Comparison of ENCODE assay signal across 18 cellular contexts in genomic region chr6:162343196-162343901, GRCh38.
DNase-seq lines count a peak whose midpoint lies in the region; ATAC-seq, FAIRE-seq and TF ChIP-seq lines count a peak whose summit lies in the region.
"Had no signal": no experiment of that assay in that cellular context is flagged by ENCODE, and none has a peak within 500 bp of the region (broad histone marks: within the 10 kb centered on the region; RNA-seq: fewer than 3 reads in every experiment).

No MANE protein-coding gene starts in this region.

- no peak overlapping the region for H3K27ac ChIP-seq in A549
- H3K27ac ChIP-seq in brain microvascular endothelial cell, result no peak overlapping the region
- no peak overlapping the region for H3K27ac ChIP-seq in esophagus squamous epithelium
- H3K27ac ChIP-seq: neutrophil, upper lobe of left lung had no signal

- no peaks in the 10 kb centered on the region for H3K4me1 ChIP-seq in A549
- H3K4me1 ChIP-seq in esophagus squamous epithelium, result peaks cover 0 to 12% (median 0%) of the 10 kb centered on the region in 3 donors
- H3K4me1 ChIP-seq: upper lobe of left lung had no signal

- in situ Hi-C loops in brain microvascular endothelial cell (cut with HindIII; ENCODE audit: low pct_ligation_motif_present, low sequenced_read_pairs), result no loop called here

- TF ChIP-seq POLR2A in A549 (IDR thresholded peaks at IDR 0.05; ENCODE audit: low read length) (no peak), esophagus squamous epithelium (IDR thresholded peaks at IDR 0.05) (no peak)

- POLR2A ChIA-PET in A549 (lab: Yijun Ruan, JAX), result no interaction called here

- no peaks in the 10 kb centered on the region for H3K36me3 ChIP-seq in brain microvascular endothelial cell (replicated peaks)
- H3K36me3 ChIP-seq in esophagus squamous epithelium, result no peaks in the 10 kb centered on the region
- H3K36me3 ChIP-seq: heart left ventricle, neutrophil, upper lobe of left lung had no signal

- intact Hi-C loops in esophagus squamous epithelium (cut with DNase I), result no loop called here

- H3K4me3 ChIP-seq in A549, result no peak overlapping the region
- H3K4me3 ChIP-seq in brain microvascular endothelial cell (ENCODE audit: low read depth, low read length), result no peak overlapping the region
- no peak overlapping the region for H3K4me3 ChIP-seq in esophagus squamous epithelium
- H3K4me3 ChIP-seq: heart left ventricle, upper lobe of left lung had no signal

- 5% methylated on average over 3 of the region's 3 CpGs for WGBS in A549 (ENCODE audit: missing lambda C conversion rate)
- 30 to 32% methylated on average over 3 of the region's 3 CpGs for WGBS in esophagus squamous epithelium, 2 donors

- FAIRE-seq in A549 (lab: Jason Lieb, UNC), result no peak
- FAIRE-seq: bronchial epithelial cell had no signal

- TF ChIP-seq RAD21 in A549 (conservative IDR thresholded peaks at IDR 0.05 in 1 of 2, IDR thresholded peaks at IDR 0.05 in 1 of 2), result no peak

- DNase-seq in A549 (ENCODE audit: low read depth in 1 of 2, low spot score in 1 of 2) (peak in 1 of 2 experiments; percentile 8), HuH-7 (ENCODE audit: low spot score) (peak; percentile 13), brain microvascular endothelial cell (no peak), kidney tubule cell (ENCODE audit: low spot score) (peak; percentile 9), esophagus squamous epithelium (lab: John Stamatoyannopoulos, UW) (no peak), MV-4-11 (lab: John Stamatoyannopoulos, UW) (no peak)
- DNase-seq: activated CD4-positive, alpha-beta memory T cell treated with anti-CD3 and anti-CD28 coated beads, Interleukin-2, amount 10 ng/mL, durations not matched to agents 7 days and 5 days; activated T-cell treated with anti-CD3 and anti-CD28 coated beads, Interleukin-2, amount 50 U/mL, for 48 hours; CD8-positive, alpha-beta T cell; heart left ventricle; islet precursor cell; right cardiac atrium; stimulated activated naive CD8-positive, alpha-beta T cell treated with anti-CD3 and anti-CD28 coated beads, Interleukin-15, Interleukin-2, amounts not matched to agents 100 U/mL and 50 U/mL, for 24 hours; upper lobe of left lung had no signal

- H3K27me3 ChIP-seq in brain microvascular endothelial cell (replicated peaks) (no peaks in the 10 kb centered on the region), esophagus squamous epithelium (no peaks in the 10 kb centered on the region)
- H3K27me3 ChIP-seq: heart left ventricle, neutrophil, upper lobe of left lung had no signal

- no peak for TF ChIP-seq EP300 in A549 (IDR thresholded peaks at IDR 0.05)

- ATAC-seq in A549, result peak; percentile 66 to 81; a peak in 5 of 6 replicates
- no peak for ATAC-seq in HG02885 (IDR thresholded peaks at IDR 0.05; ENCODE audit: poor library complexity, unreplicated experiment)
- no peak for ATAC-seq in GM18517 (IDR thresholded peaks at IDR 0.05; ENCODE audit: unreplicated experiment)
- ATAC-seq: CD8-positive, alpha-beta T cell; stimulated activated naive CD8-positive, alpha-beta T cell treated with anti-CD3 and anti-CD28 coated beads, Interleukin-15, Interleukin-2, amounts not matched to agents 100 U/mL and 50 U/mL, for 24 hours had no signal

- CTCF ChIA-PET in A549 (lab: Yijun Ruan, JAX), result interaction anchor here (0.6 kb wide), 1 partner anchor 183 kb away, joined by 4 read pairs; no protein-coding TSS in a partner anchor

- H3K9me3 ChIP-seq in A549 (no peaks in the 10 kb centered on the region), esophagus squamous epithelium (no peaks in the 10 kb centered on the region)
- H3K9me3 ChIP-seq: heart left ventricle, neutrophil, upper lobe of left lung had no signal

- no peak overlapping the region for H3K4me2 ChIP-seq in A549

- no peak for TF ChIP-seq CTCF in A549 (IDR thresholded peaks at IDR 0.05)
- peak; percentile 23 for TF ChIP-seq CTCF in brain microvascular endothelial cell (IDR thresholded peaks at IDR 0.05; ENCODE audit: low read depth, low read length, missing control alignments)
- TF ChIP-seq CTCF in esophagus squamous epithelium (IDR thresholded peaks at IDR 0.05), result peak in 1 of 6 experiments; percentile 15

TF ChIP-seq in A549, 52 proteins besides CTCF, POLR2A, EP300 and RAD21:
- TF ChIP-seq HDAC2 (IDR thresholded peaks at IDR 0.05) (no peak), MAFK (IDR thresholded peaks at IDR 0.05; ENCODE audit: partially characterized antibody) (peak; percentile 49)

Comparison
In these comparisons a context has a peak if more than half of its experiments do, and no peak if none do; other contexts are left out.
1. ATAC-seq: peak in A549 (2 of 2); none in HG02885 (single experiment) and GM18517 (single experiment).
2. DNase-seq: peak in HuH-7 (single experiment) and kidney tubule cell (single experiment); none in brain microvascular endothelial cell (single experiment), esophagus squamous epithelium (single experiment) and MV-4-11 (single experiment).